ENCODE assay signal across 6 cellular contexts in genomic region chr5:114935490-114935889, GRCh38.
"Had no signal": no experiment of that assay in that cellular context is flagged by ENCODE, and none has a peak within 500 bp of the region (broad histone marks: within the 10 kb centered on the region; RNA-seq: fewer than 3 reads in every experiment).

No MANE protein-coding gene starts in this region.

- H3K4me3 ChIP-seq: GM23338 had no signal

- FAIRE-seq: H1, H54 had no signal

- H3K4me2 ChIP-seq: GM23338 had no signal

- H2AFZ ChIP-seq: GM23338 had no signal

- DNase-seq: H9, HCEC 1CT, KG1 had no signal

- ATAC-seq: GM23338 had no signal
